Comparison of ENCODE assay signal across 16 cellular contexts in genomic region chr5:150073086-150073625, GRCh38. TPM values are rescaled to one million over a fixed set of nuclear protein-coding genes. Genes with fewer than 3 reads are reported as not detected.
"Had no signal": no experiment of that assay in that cellular context is flagged by ENCODE, and none has a peak within 500 bp of the region (broad histone marks: within the 10 kb centered on the region; RNA-seq: fewer than 3 reads in every experiment).

No MANE protein-coding gene starts in this region.

- H3K27me3 Mint-ChIP-seq: activated B cell treated with CpG ODN at 0.5 μM for 24 hours had no signal

- H3K27ac Mint-ChIP-seq: activated B cell treated with CpG ODN at 0.5 μM for 24 hours; activated naive CD4-positive, alpha-beta T cell treated with anti-CD3 and anti-CD28 coated beads for 36 hours; natural killer cell; T-helper 2 cell treated with Interferon-gamma antibody and Interleukin-4, amounts not matched to agents 5 μg/mL and 100 μg/mL, for 36 hours had no signal

- H3K9me3 Mint-ChIP-seq: activated B cell treated with CpG ODN at 0.5 μM for 24 hours; activated naive CD4-positive, alpha-beta T cell treated with anti-CD3 and anti-CD28 coated beads for 36 hours; natural killer cell; T-helper 2 cell treated with Interferon-gamma antibody and Interleukin-4, amounts not matched to agents 5 μg/mL and 100 μg/mL, for 36 hours had no signal

- H3K4me3 Mint-ChIP-seq: activated B cell treated with CpG ODN at 0.5 μM for 24 hours; activated naive CD4-positive, alpha-beta T cell treated with anti-CD3 and anti-CD28 coated beads for 36 hours; natural killer cell; T-helper 2 cell treated with Interferon-gamma antibody and Interleukin-4, amounts not matched to agents 5 μg/mL and 100 μg/mL, for 36 hours had no signal

- H3K27me3 ChIP-seq: adrenal gland, cardiac muscle cell, esophagus muscularis mucosa, upper lobe of left lung had no signal

- H3K36me3 ChIP-seq: cardiac muscle cell, prostate gland, upper lobe of left lung had no signal

- H3K36me3 Mint-ChIP-seq: natural killer cell had no signal

- H3K9me3 ChIP-seq: adrenal gland, esophagus muscularis mucosa, prostate gland, upper lobe of left lung had no signal

- ATAC-seq: left colon, natural killer cell, right cardiac atrium had no signal

- H3K4me3 ChIP-seq: adrenal gland, cardiac muscle cell, esophagus muscularis mucosa, prostate gland, skin epidermis, upper lobe of left lung had no signal

- H3K4me1 Mint-ChIP-seq: activated B cell treated with CpG ODN at 0.5 μM for 24 hours, natural killer cell had no signal

- DNase-seq: activated B cell treated with CpG ODN at 0.5 μM for 24 hours; activated CD4-positive, alpha-beta T cell treated with anti-CD3 and anti-CD28 coated beads, Interleukin-2, amount 50 U/mL, for 48 hours; activated naive CD4-positive, alpha-beta T cell treated with anti-CD3 and anti-CD28 coated beads for 36 hours; left colon; natural killer cell; right cardiac atrium; stimulated activated CD4-positive, alpha-beta T cell treated with anti-CD3 and anti-CD28 coated beads, Interleukin-4, amount 100 ng/mL, for 24 hours; stimulated activated naive CD4-positive, alpha-beta T cell treated with Interleukin-2 at 50 U/mL for 16 hours had no signal

- H3K27ac ChIP-seq: adrenal gland, cardiac muscle cell, esophagus muscularis mucosa, prostate gland, skin epidermis, upper lobe of left lung had no signal

- H3K4me1 ChIP-seq: adrenal gland, prostate gland had no signal

RNA-seq across cellular contexts. Expression of gene CSF1R, which starts 13.2 kb away (rescaled TPM):
- total RNA-seq: cardiac muscle cell, lung microvascular endothelial cell had no signal
